Comparison of ENCODE assay signal across 2 cellular contexts in the genomic region with DNA sequence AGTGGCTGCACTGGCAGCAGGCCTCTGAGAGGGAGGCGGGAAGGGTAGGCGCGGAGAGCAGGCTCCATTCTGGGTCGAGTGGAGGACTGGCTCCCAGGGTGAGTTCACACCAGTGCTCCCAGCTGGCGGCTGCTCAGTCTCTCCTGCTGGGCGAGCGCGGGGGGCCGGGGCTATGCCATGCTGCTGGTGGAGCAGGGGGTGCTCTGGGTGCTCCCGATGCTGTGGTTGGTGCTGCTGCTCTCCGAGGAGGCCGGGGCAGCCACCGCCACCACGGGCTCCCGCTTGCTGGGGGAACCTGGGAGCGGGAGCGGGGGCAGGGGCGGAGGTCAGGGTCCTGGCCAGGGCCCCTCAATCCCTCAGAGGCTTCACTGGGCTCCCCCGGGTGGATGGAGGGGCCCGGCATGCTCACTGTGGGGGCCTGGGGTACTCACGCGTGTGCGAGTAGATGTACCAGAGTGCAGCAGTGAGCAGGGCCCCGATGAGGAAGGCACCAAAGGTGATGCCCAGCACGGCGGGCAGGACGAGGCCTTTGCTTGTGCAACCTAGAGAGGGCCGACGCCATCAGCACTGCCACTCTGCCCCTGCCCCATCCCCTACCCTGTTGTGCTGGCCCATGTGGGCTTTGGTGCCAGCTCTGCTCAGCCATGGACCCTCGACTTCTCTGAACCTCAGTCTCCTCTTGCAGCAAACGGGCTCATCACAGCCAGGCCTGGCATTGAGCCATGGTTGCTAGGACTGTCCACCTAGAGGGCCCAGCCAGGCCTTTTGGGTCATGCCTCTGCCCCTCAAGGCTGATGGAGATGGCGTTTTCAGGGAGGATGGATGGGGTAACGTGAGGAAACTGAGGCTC.
TF ChIP-seq lines count a peak whose summit lies in the region.

No MANE protein-coding gene starts in this region.

TF ChIP-seq in HEK293, 187 proteins besides CTCF, POLR2A, EP300 and RAD21:
- TF ChIP-seq ZIC2 (tag by site-specific recombination; IDR thresholded peaks at IDR 0.05) = peak; percentile 41
- TF ChIP-seq, protein P1, sequence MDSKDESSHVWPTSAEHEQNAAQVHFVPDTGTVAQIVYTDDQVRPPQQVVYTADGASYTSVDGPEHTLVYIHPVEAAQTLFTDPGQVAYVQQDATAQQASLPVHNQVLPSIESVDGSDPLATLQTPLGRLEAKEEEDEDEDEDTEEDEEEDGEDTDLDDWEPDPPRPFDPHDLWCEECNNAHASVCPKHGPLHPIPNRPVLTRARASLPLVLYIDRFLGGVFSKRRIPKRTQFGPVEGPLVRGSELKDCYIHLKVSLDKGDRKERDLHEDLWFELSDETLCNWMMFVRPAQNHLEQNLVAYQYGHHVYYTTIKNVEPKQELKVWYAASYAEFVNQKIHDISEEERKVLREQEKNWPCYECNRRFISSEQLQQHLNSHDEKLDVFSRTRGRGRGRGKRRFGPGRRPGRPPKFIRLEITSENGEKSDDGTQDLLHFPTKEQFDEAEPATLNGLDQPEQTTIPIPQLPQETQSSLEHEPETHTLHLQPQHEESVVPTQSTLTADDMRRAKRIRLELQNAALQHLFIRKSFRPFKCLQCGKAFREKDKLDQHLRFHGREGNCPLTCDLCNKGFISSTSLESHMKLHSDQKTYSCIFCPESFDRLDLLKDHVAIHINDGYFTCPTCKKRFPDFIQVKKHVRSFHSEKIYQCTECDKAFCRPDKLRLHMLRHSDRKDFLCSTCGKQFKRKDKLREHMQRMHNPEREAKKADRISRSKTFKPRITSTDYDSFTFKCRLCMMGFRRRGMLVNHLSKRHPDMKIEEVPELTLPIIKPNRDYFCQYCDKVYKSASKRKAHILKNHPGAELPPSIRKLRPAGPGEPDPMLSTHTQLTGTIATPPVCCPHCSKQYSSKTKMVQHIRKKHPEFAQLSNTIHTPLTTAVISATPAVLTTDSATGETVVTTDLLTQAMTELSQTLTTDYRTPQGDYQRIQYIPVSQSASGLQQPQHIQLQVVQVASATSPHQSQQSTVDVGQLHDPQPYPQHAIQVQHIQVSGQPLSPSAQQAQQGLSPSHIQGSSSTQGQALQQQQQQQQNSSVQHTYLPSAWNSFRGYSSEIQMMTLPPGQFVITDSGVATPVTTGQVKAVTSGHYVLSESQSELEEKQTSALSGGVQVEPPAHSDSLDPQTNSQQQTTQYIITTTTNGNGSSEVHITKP (tag by site-specific recombination; IDR thresholded peaks at IDR 0.05) = 0 out of 2 replicates have a peak, but pooled peaks have one; percentile 12
- TF ChIP-seq, protein P2, sequence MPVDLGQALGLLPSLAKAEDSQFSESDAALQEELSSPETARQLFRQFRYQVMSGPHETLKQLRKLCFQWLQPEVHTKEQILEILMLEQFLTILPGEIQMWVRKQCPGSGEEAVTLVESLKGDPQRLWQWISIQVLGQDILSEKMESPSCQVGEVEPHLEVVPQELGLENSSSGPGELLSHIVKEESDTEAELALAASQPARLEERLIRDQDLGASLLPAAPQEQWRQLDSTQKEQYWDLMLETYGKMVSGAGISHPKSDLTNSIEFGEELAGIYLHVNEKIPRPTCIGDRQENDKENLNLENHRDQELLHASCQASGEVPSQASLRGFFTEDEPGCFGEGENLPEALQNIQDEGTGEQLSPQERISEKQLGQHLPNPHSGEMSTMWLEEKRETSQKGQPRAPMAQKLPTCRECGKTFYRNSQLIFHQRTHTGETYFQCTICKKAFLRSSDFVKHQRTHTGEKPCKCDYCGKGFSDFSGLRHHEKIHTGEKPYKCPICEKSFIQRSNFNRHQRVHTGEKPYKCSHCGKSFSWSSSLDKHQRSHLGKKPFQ (tag by site-specific recombination; IDR thresholded peaks at IDR 0.05) = no peak

TF ChIP-seq in K562, 482 proteins besides CTCF, POLR2A, EP300 and RAD21:
- TF ChIP-seq ZNF75A (CRISPR knock-in tag; IDR thresholded peaks at IDR 0.05) (no peak), POLR2G (IDR thresholded peaks at IDR 0.05; ENCODE audit: low read depth, low read length) (peak; percentile 58), RBFOX2 (IDR thresholded peaks at IDR 0.05; ENCODE audit: low read depth, low read length) (peak; percentile 37; the same call in 1 of the 2 replicates)
- TF ChIP-seq, protein P3, sequence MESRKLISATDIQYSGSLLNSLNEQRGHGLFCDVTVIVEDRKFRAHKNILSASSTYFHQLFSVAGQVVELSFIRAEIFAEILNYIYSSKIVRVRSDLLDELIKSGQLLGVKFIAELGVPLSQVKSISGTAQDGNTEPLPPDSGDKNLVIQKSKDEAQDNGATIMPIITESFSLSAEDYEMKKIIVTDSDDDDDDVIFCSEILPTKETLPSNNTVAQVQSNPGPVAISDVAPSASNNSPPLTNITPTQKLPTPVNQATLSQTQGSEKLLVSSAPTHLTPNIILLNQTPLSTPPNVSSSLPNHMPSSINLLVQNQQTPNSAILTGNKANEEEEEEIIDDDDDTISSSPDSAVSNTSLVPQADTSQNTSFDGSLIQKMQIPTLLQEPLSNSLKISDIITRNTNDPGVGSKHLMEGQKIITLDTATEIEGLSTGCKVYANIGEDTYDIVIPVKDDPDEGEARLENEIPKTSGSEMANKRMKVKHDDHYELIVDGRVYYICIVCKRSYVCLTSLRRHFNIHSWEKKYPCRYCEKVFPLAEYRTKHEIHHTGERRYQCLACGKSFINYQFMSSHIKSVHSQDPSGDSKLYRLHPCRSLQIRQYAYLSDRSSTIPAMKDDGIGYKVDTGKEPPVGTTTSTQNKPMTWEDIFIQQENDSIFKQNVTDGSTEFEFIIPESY (CRISPR knock-in tag; IDR thresholded peaks at IDR 0.05) = 0 out of 2 replicates have a peak, but pooled peaks have one; percentile 18
TF ChIP-seq in K562: peak in this region for 3.
